Comparison of ENCODE assay signal across 8 cellular contexts in genomic region chr14:22112004-22112403, GRCh38.
DNase-seq lines count a peak whose midpoint lies in the region.

No MANE protein-coding gene starts in this region.

- DNase-seq in NCI-H748 (lab: John Stamatoyannopoulos, UW; ENCODE audit: unreplicated experiment) (peak; percentile 5), NCI-H748 treated with DMSO at 0.1 percent for 48 hours (lab: John Stamatoyannopoulos, UW) (no peak), T-helper 9 cell (peak; percentile 41), D341Med (ENCODE audit: low spot score) (no peak), nucleus accumbens (lab: John Stamatoyannopoulos, UW) (no peak), NCI-H1105 treated with DMSO at 0.1 percent for 48 hours (lab: John Stamatoyannopoulos, UW) (no peak)
- peak; percentile 34 for DNase-seq in effector CD4-positive, alpha-beta T cell
- DNase-seq in stimulated activated CD4-positive, alpha-beta T cell treated with anti-CD3 and anti-CD28 coated beads, Interleukin-4, amount 100 ng/mL, for 1 hour = peak; percentile 51

Comparison
In these comparisons a context has a peak if more than half of its experiments do, and no peak if none do; other contexts are left out.
1. DNase-seq: peak in NCI-H748 (single experiment), T-helper 9 cell (single experiment), effector CD4-positive, alpha-beta T cell (single experiment) and stimulated activated CD4-positive, alpha-beta T cell treated with anti-CD3 and anti-CD28 coated beads, Interleukin-4, amount 100 ng/mL, for 1 hour (single experiment); none in NCI-H748 treated with DMSO at 0.1 percent for 48 hours (single experiment), D341Med (single experiment), nucleus accumbens (0 of 56) and NCI-H1105 treated with DMSO at 0.1 percent for 48 hours (single experiment).